Comparison of ENCODE assay signal across 18 cellular contexts in genomic region chrX:103538728-103539127, GRCh38. TPM values are rescaled to one million over a fixed set of nuclear protein-coding genes. Genes with fewer than 3 reads are reported as not detected.
DNase-seq lines count a peak whose midpoint lies in the region; ATAC-seq and TF ChIP-seq lines count a peak whose summit lies in the region.
"Had no signal": no experiment of that assay in that cellular context is flagged by ENCODE, and none has a peak within 500 bp of the region (broad histone marks: within the 10 kb centered on the region; RNA-seq: fewer than 3 reads in every experiment).

No MANE protein-coding gene starts in this region.

- CTCF ChIA-PET in PC-3 (lab: Charles Lee): interaction anchor here (1.5 kb wide), 1 partner anchor 91 kb away, joined by 4 read pairs; no protein-coding TSS in a partner anchor
- CTCF ChIA-PET in activated CD4-positive, alpha-beta T cell treated with anti-CD3 and anti-CD28 coated beads, Interleukin-2, amount 10 ng/mL, durations not matched to agents 7 days and 5 days (lab: Charles Lee): interaction anchor here (1.7 kb wide), 1 partner anchor 9 kb away, joined by 4 read pairs; no protein-coding TSS in a partner anchor

- peak; percentile 59 for ATAC-seq in PC-3
- ATAC-seq in HG02981 (IDR thresholded peaks at IDR 0.05; ENCODE audit: unreplicated experiment): no peak
- no peak for ATAC-seq in HG02571 (IDR thresholded peaks at IDR 0.05; ENCODE audit: unreplicated experiment)
- ATAC-seq: activated CD4-positive, CD25-positive, alpha-beta regulatory T cell treated with anti-CD3 and anti-CD28 coated beads, Interleukin-2, amount 50 U/mL, for 24 hours; GM12878 had no signal

- peak overlapping the region; percentile 38 for H2BK5ac ChIP-seq in mesenchymal stem cell (ENCODE audit: low read depth, low read length, poor library complexity, severe bottlenecking)

- H3K36me3 ChIP-seq in PC-3 (ENCODE audit: low read depth, low read length): no peaks in the 10 kb centered on the region
- H3K36me3 ChIP-seq in mesenchymal stem cell (ENCODE audit: control insufficient read depth in 1 of 2, insufficient read depth in 2 of 2, low read depth in 1 of 2, low read length in 2 of 2): no peaks in the 10 kb centered on the region
- no peaks in the 10 kb centered on the region for H3K36me3 ChIP-seq in tibial artery

- H3K79me2 ChIP-seq in PC-3 (ENCODE audit: low read length): no peaks in the 10 kb centered on the region

- H2BK15ac ChIP-seq in mesenchymal stem cell (ENCODE audit: low read depth, poor library complexity, severe bottlenecking): no peak overlapping the region

- peak; percentile 62 for DNase-seq in PC-3
- DNase-seq in choroid plexus epithelial cell (ENCODE audit: low read depth): peak; percentile 71
- DNase-seq in mesenchymal stem cell: no peak
- no peak for DNase-seq in tibial artery
- no peak for DNase-seq in activated CD4-positive, alpha-beta T cell treated with anti-CD3 and anti-CD28 coated beads, Interleukin-2, amount 10 ng/mL, durations not matched to agents 7 days and 5 days
- no peak for DNase-seq in NCI-H187 (lab: John Stamatoyannopoulos, UW)
- DNase-seq: activated gamma-delta T cell treated with Interleukin-2 at 50 U/mL for 16 hours; COR-L47; effector CD8-positive, alpha-beta T cell; NCI-H146; NCI-H446 treated with DMSO at 0.1 percent for 48 hours; stimulated activated naive CD4-positive, alpha-beta T cell treated with Interleukin-2 at 50 U/mL for 16 hours; T-helper 9 cell had no signal

- H3K14ac ChIP-seq in mesenchymal stem cell (ENCODE audit: low read length in 2 of 2): no peak overlapping the region

- no peaks in the 10 kb centered on the region for H3K79me1 ChIP-seq in mesenchymal stem cell (replicated peaks; ENCODE audit: low read length, poor library complexity, severe bottlenecking)

- H3F3A ChIP-seq in PC-3 (ENCODE audit: low read length, unreplicated experiment): no peaks in the 10 kb centered on the region

- no peak overlapping the region for H3K4me3 Mint-ChIP-seq in activated CD4-positive, alpha-beta T cell treated with anti-CD3 and anti-CD28 coated beads, Interleukin-2, amount 10 ng/mL, durations not matched to agents 7 days and 5 days

- H3K9ac ChIP-seq in PC-3 (ENCODE audit: low read length) (no peak overlapping the region), mesenchymal stem cell (ENCODE audit: low read length) (no peak overlapping the region)

- H3K4me1 Mint-ChIP-seq in activated CD4-positive, alpha-beta T cell treated with anti-CD3 and anti-CD28 coated beads, Interleukin-2, amount 10 ng/mL, durations not matched to agents 7 days and 5 days: peaks cover under 1% of the 10 kb centered on the region

- H3K4me1 ChIP-seq in PC-3 (ENCODE audit: insufficient read depth, low read length) (peaks cover 23% of the 10 kb centered on the region), mesenchymal stem cell (ENCODE audit: control insufficient read depth, insufficient read depth, low read depth, low read length) (peaks cover under 1% of the 10 kb centered on the region), tibial artery (peaks cover 0 to 70% (median 9%) of the 10 kb centered on the region in 4 donors)

- H3K36me3 Mint-ChIP-seq in activated CD4-positive, alpha-beta T cell treated with anti-CD3 and anti-CD28 coated beads, Interleukin-2, amount 10 ng/mL, durations not matched to agents 7 days and 5 days (ENCODE audit: low read depth): no peaks in the 10 kb centered on the region

- no peaks in the 10 kb centered on the region for H4K20me1 ChIP-seq in PC-3 (ENCODE audit: low read length)

- H3K27me3 ChIP-seq in PC-3 (ENCODE audit: low read length) (no peaks in the 10 kb centered on the region), mesenchymal stem cell (ENCODE audit: control insufficient read depth in 1 of 2, insufficient read depth in 1 of 2, low read length in 2 of 2) (peaks cover 0 to 20% of the 10 kb centered on the region in 2 experiments), tibial artery (no peaks in the 10 kb centered on the region)

- H3K27ac ChIP-seq in PC-3 (ENCODE audit: low read length) (0 out of 2 replicates have a peak overlapping the region, but pooled peaks have one; percentile 10), mesenchymal stem cell (ENCODE audit: low read length, poor library complexity, severe bottlenecking) (no peak overlapping the region), tibial artery (peak overlapping the region; percentile 77 to 82)

- H3K9me3 ChIP-seq in PC-3 (ENCODE audit: low read length) (no peaks in the 10 kb centered on the region), mesenchymal stem cell (ENCODE audit: control insufficient read depth, low read length) (no peaks in the 10 kb centered on the region), tibial artery (no peaks in the 10 kb centered on the region)

- no TSS peak for BruUV-seq in PC-3 (replicated peaks; lab: Mats Ljungman, UMichigan)

- no peak overlapping the region for H2BK120ac ChIP-seq in mesenchymal stem cell (ENCODE audit: low read depth, low read length)

- H3K9me2 ChIP-seq in PC-3 (replicated peaks; ENCODE audit: low read length): no peaks in the 10 kb centered on the region

- intact Hi-C loops in PC-3 (cut with micrococcal nuclease): no loop called here
- intact Hi-C loops in tibial artery (cut with DNase I; ENCODE audit: low total_unique reads): loop anchor here (10.0 kb wide), 1 partner anchor 276 kb away; no protein-coding TSS in a partner anchor

- H3K18ac ChIP-seq in mesenchymal stem cell (ENCODE audit: low read depth in 1 of 2, low read length in 2 of 2): no peak overlapping the region

- no peak overlapping the region for H4K91ac ChIP-seq in mesenchymal stem cell (ENCODE audit: low read length)

- no peak overlapping the region for H4K8ac ChIP-seq in mesenchymal stem cell (ENCODE audit: low read length)

- TF ChIP-seq CTCF in PC-3 (conservative IDR thresholded peaks at IDR 0.05; ENCODE audit: low read depth, low read length) (no peak), choroid plexus epithelial cell (conservative IDR thresholded peaks at IDR 0.05; ENCODE audit: low read depth, low read length) (no peak), tibial artery (IDR thresholded peaks at IDR 0.05) (no peak)

- no peak overlapping the region for H2AFZ ChIP-seq in PC-3 (ENCODE audit: low read length)
- no peak overlapping the region for H2AFZ ChIP-seq in mesenchymal stem cell (ENCODE audit: low read depth, low read length)

- H3K27me3 Mint-ChIP-seq in activated CD4-positive, alpha-beta T cell treated with anti-CD3 and anti-CD28 coated beads, Interleukin-2, amount 10 ng/mL, durations not matched to agents 7 days and 5 days: no peaks in the 10 kb centered on the region

- H2AK5ac ChIP-seq in mesenchymal stem cell (ENCODE audit: low read length, severe bottlenecking): no peak overlapping the region

- H3K4me2 ChIP-seq in PC-3 (ENCODE audit: low read length): peak overlapping the region; percentile 15; the same call in 1 of the 2 replicates
- H3K4me2 ChIP-seq in mesenchymal stem cell (ENCODE audit: low read length, poor library complexity, severe bottlenecking): no peak overlapping the region

- no peak overlapping the region for H3K23ac ChIP-seq in mesenchymal stem cell (ENCODE audit: low read length in 2 of 2)

- H3K27ac Mint-ChIP-seq in activated CD4-positive, alpha-beta T cell treated with anti-CD3 and anti-CD28 coated beads, Interleukin-2, amount 10 ng/mL, durations not matched to agents 7 days and 5 days: no peak overlapping the region

- POLR2A ChIA-PET in PC-3 (lab: Charles Lee; ENCODE audit: unreplicated experiment): no interaction called here
- POLR2A ChIA-PET in activated CD4-positive, alpha-beta T cell treated with anti-CD3 and anti-CD28 coated beads, Interleukin-2, amount 10 ng/mL, durations not matched to agents 7 days and 5 days (lab: Charles Lee): no interaction called here

- no peak overlapping the region for H2BK12ac ChIP-seq in mesenchymal stem cell (ENCODE audit: low read length in 2 of 2)

- H3K9me3 Mint-ChIP-seq in activated CD4-positive, alpha-beta T cell treated with anti-CD3 and anti-CD28 coated beads, Interleukin-2, amount 10 ng/mL, durations not matched to agents 7 days and 5 days: no peaks in the 10 kb centered on the region

- no peak overlapping the region for H3K4me3 ChIP-seq in PC-3 (ENCODE audit: low read length)
- no peak overlapping the region for H3K4me3 ChIP-seq in choroid plexus epithelial cell (ENCODE audit: low read depth, low read length)
- H3K4me3 ChIP-seq in mesenchymal stem cell (ENCODE audit: insufficient read depth in 1 of 2, low read depth in 1 of 2, low read length in 2 of 2): no peak overlapping the region
- no peak overlapping the region for H3K4me3 ChIP-seq in tibial artery
- H3K4me3 ChIP-seq: GM12878 had no signal

- no peak overlapping the region for H3K4ac ChIP-seq in mesenchymal stem cell (ENCODE audit: low read depth in 1 of 2, low read length in 2 of 2)

RNA-seq across cellular contexts. Expression of gene RAB40A, which starts 19.4 kb away (rescaled TPM):
- 0.04 TPM in 1 of 2 replicates, not detected in the other for total RNA-seq in PC-3 (2014; rRNA removed)
- polyA plus RNA-seq in mesenchymal stem cell (2013, experiment 1 of 2): 0.06 TPM
- 0.04 TPM for polyA plus RNA-seq in mesenchymal stem cell (2013, experiment 2 of 2)
- under 1 TPM; 0.10 to 0.12 TPM for total RNA-seq in activated CD4-positive, alpha-beta T cell treated with anti-CD3 and anti-CD28 coated beads, Interleukin-2, amount 10 ng/mL, durations not matched to agents 7 days and 5 days
- total RNA-seq: HT-29 had no signal

RNA-seq across cellular contexts. Expression of gene TCEAL4, which starts 46.6 kb away (rescaled TPM):
- 29.8 and 40.8 TPM in 2 replicates for total RNA-seq in PC-3 (2014; rRNA removed)
- 166 TPM for polyA plus RNA-seq in mesenchymal stem cell (2013, experiment 1 of 2)
- 162 TPM for polyA plus RNA-seq in mesenchymal stem cell (2013, experiment 2 of 2)
- total RNA-seq in activated CD4-positive, alpha-beta T cell treated with anti-CD3 and anti-CD28 coated beads, Interleukin-2, amount 10 ng/mL, durations not matched to agents 7 days and 5 days: 1 to 10 TPM; 4.9 to 5.1 TPM

Comparison
In these comparisons a context has a peak if more than half of its experiments do, and no peak if none do; other contexts are left out.
1. DNase-seq: peak in PC-3 (single experiment) and choroid plexus epithelial cell (single experiment); none in mesenchymal stem cell (single experiment), tibial artery (0 of 2), activated CD4-positive, alpha-beta T cell treated with anti-CD3 and anti-CD28 coated beads, Interleukin-2, amount 10 ng/mL, durations not matched to agents 7 days and 5 days (single experiment) and NCI-H187 (0 of 2).